Comparison of ENCODE assay signal across 34 cellular contexts in genomic region chr6:50539441-50539840, GRCh38.
"Had no signal": no experiment of that assay in that cellular context is flagged by ENCODE, and none has a peak within 500 bp of the region (broad histone marks: within the 10 kb centered on the region; RNA-seq: fewer than 3 reads in every experiment).

No MANE protein-coding gene starts in this region.

- H3K27me3 Mint-ChIP-seq: activated CD4-positive, alpha-beta memory T cell treated with anti-CD3 and anti-CD28 coated beads for 36 hours had no signal

- H3K4me3 ChIP-seq: adrenal gland, body of pancreas, breast epithelium, Peyer's patch, SJSA1 had no signal

- H3K4me3 Mint-ChIP-seq: activated CD4-positive, alpha-beta memory T cell treated with anti-CD3 and anti-CD28 coated beads for 36 hours; activated naive CD4-positive, alpha-beta T cell treated with anti-CD3 and anti-CD28 coated beads for 36 hours; activated T-cell treated with anti-CD3 and anti-CD28 coated beads, Interleukin-2, amount 50 U/mL, for 4 hours; activated T-helper 1 cell treated with anti-CD3 and anti-CD28 coated beads, Interleukin-12 subunit alpha, Interleukin-12 subunit beta, Interleukin-2, Interleukin-4 antibody, amounts not matched to agents 30 ng/mL and 10 ng/mL and 1 ng/mL, durations not matched to agents 14 hours and 24 hours and 36 hours had no signal

- FAIRE-seq: astrocyte had no signal

- H3K36me3 Mint-ChIP-seq: activated CD4-positive, alpha-beta memory T cell treated with anti-CD3 and anti-CD28 coated beads for 36 hours; activated naive CD4-positive, alpha-beta T cell treated with anti-CD3 and anti-CD28 coated beads, Interleukin-2, amount 50 U/mL, for 72 hours had no signal

- ATAC-seq: activated naive CD4-positive, alpha-beta T cell treated with anti-CD3 and anti-CD28 coated beads, Interleukin-2, amount 50 U/mL, for 72 hours; activated T-cell treated with anti-CD3 and anti-CD28 coated beads, Interleukin-2, amount 50 U/mL, for 4 hours; body of pancreas; PC-3 had no signal

- H3K36me3 ChIP-seq: adrenal gland, breast epithelium, Peyer's patch, SJSA1 had no signal

- H3K27me3 ChIP-seq: adrenal gland, body of pancreas, breast epithelium, Peyer's patch, SJSA1 had no signal

- H3K4me1 ChIP-seq: adrenal gland, body of pancreas, breast epithelium, Peyer's patch, SJSA1 had no signal

- H3K9me3 Mint-ChIP-seq: activated naive CD4-positive, alpha-beta T cell treated with anti-CD3 and anti-CD28 coated beads for 36 hours; activated naive CD4-positive, alpha-beta T cell treated with anti-CD3 and anti-CD28 coated beads, Interleukin-2, amount 50 U/mL, for 72 hours; activated T-cell treated with anti-CD3 and anti-CD28 coated beads, Interleukin-2, amount 50 U/mL, for 4 hours; activated T-helper 1 cell treated with anti-CD3 and anti-CD28 coated beads, Interleukin-12 subunit alpha, Interleukin-12 subunit beta, Interleukin-2, Interleukin-4 antibody, amounts not matched to agents 30 ng/mL and 10 ng/mL and 1 ng/mL, durations not matched to agents 14 hours and 24 hours and 36 hours had no signal

- H3K27ac Mint-ChIP-seq: activated CD4-positive, alpha-beta memory T cell treated with anti-CD3 and anti-CD28 coated beads for 36 hours; activated naive CD4-positive, alpha-beta T cell treated with anti-CD3 and anti-CD28 coated beads for 36 hours; activated naive CD4-positive, alpha-beta T cell treated with anti-CD3 and anti-CD28 coated beads, Interleukin-2, amount 50 U/mL, for 72 hours; activated T-helper 1 cell treated with anti-CD3 and anti-CD28 coated beads, Interleukin-12 subunit alpha, Interleukin-12 subunit beta, Interleukin-2, Interleukin-4 antibody, amounts not matched to agents 30 ng/mL and 10 ng/mL and 1 ng/mL, durations not matched to agents 14 hours and 24 hours and 36 hours had no signal

- H3K27ac ChIP-seq: adrenal gland, body of pancreas, breast epithelium, Peyer's patch, SJSA1 had no signal

- H3K9me3 ChIP-seq: adrenal gland, body of pancreas, breast epithelium, Peyer's patch, SJSA1 had no signal

- DNase-seq: activated CD4-positive, alpha-beta memory T cell treated with anti-CD3 and anti-CD28 coated beads for 36 hours; activated CD4-positive, alpha-beta T cell treated with anti-CD3 and anti-CD28 coated beads, Interleukin-2, amount 50 U/mL, for 1 hour; activated CD8-positive, alpha-beta memory T cell treated with anti-CD3 and anti-CD28 coated beads, Interleukin-2, amount 50 U/mL, for 4 hours; activated gamma-delta T cell treated with Interleukin-2 at 50 U/mL for 16 hours; activated naive CD4-positive, alpha-beta T cell treated with anti-CD3 and anti-CD28 coated beads for 36 hours; activated T-cell treated with anti-CD3 and anti-CD28 coated beads for 4 hours; activated T-cell treated with anti-CD3 and anti-CD28 coated beads, Interleukin-2, amount 50 U/mL, for 4 hours; adrenal gland; body of pancreas; caudate nucleus; cerebellar nuclear complex; Kasumi-1; KG1; NCI-H1092 treated with DMSO at 0.1 percent for 48 hours; NCI-H1417 treated with DMSO at 0.1 percent for 48 hours; NCI-H187 treated with DMSO at 0.1 percent for 48 hours; NCI-H2081; NCI-H2171 treated with DMSO at 0.1 percent for 48 hours; NCI-H226; NCI-H446 treated with DMSO at 0.1 percent for 48 hours; NCI-H524; PC-3; Peyer's patch; RPMI8226; SHP77 treated with DMSO at 0.1 percent for 48 hours; SW 1271; T-helper 1 cell; T-helper 2 cell; T1000 had no signal
